Comparison of ENCODE assay signal across 8 cellular contexts in the genomic region with DNA sequence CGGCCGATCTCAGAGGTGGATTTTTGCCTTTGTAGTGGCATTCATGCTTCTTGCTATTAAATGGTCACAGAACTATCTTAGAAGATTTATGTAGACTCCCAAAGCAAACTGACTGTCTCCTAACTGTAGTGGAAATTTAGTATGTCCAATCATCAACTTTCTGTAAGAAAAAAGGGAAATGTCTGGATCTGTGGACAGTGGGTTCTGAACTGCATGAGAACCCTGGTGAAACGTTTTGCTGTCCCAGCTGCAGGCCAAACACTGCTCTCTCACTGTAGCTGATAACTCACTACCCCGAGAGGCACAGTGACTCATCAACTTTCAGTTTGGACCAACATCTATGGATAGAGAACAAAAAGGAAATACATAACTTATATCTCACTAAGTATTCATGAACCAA.
A peak's percentile ranks its signal among the peaks of the same experiment; 100 is the strongest.
DNase-seq lines count a peak whose midpoint lies in the region; ATAC-seq and TF ChIP-seq lines count a peak whose summit lies in the region.

No MANE protein-coding gene starts in this region.

- peak overlapping the region; percentile 98 for H3K27ac ChIP-seq in ACC112 (ENCODE audit: low read depth, low read length)

- ATAC-seq in GM18867 (IDR thresholded peaks at IDR 0.05; ENCODE audit: unreplicated experiment) = peak; percentile 64
- peak; percentile 65 for ATAC-seq in HG03159 (IDR thresholded peaks at IDR 0.05; ENCODE audit: unreplicated experiment)
- ATAC-seq in SK-N-SH treated with all-trans-retinoic acid at 6 μM for 48 hours = peak; percentile 95

- peak in 36 of 42 donors; percentile 20 to 84 (median 56) for DNase-seq in head of caudate nucleus
- DNase-seq in renal cortical epithelial cell (ENCODE audit: low read depth) = peak; percentile 67
- no peak for DNase-seq in retina
- DNase-seq in activated CD4-positive, alpha-beta T cell treated with anti-CD3 and anti-CD28 coated beads, Interleukin-2, amount 50 U/mL, for 1 hour = no peak

- no peaks in the 10 kb centered on the region for H3K79me2 ChIP-seq in ACC112 (ENCODE audit: control insufficient read depth, insufficient read depth, low read length, unreplicated experiment)

- no peaks in the 10 kb centered on the region for H3K27me3 ChIP-seq in ACC112 (ENCODE audit: insufficient read depth, low read length)

- peak overlapping the region; percentile 80 for H2AFZ ChIP-seq in ACC112 (ENCODE audit: low read length, unreplicated experiment)

- intact Hi-C loops in head of caudate nucleus (cut with DNase I) = no loop called here

- peaks cover 33% of the 10 kb centered on the region for H3K4me1 ChIP-seq in ACC112 (ENCODE audit: control insufficient read depth, insufficient read depth, low read length, unreplicated experiment)

- no peaks in the 10 kb centered on the region for H3K36me3 ChIP-seq in ACC112 (ENCODE audit: insufficient read depth, low read length)

- peak overlapping the region; percentile 70 for H3K4me3 ChIP-seq in ACC112 (ENCODE audit: low read depth, low read length)

TF ChIP-seq in SK-N-SH treated with all-trans-retinoic acid at 6 μM for 48 hours, 23 proteins besides CTCF, POLR2A, EP300 and RAD21:
- TF ChIP-seq CSRNP3 (CRISPR knock-in tag; IDR thresholded peaks at IDR 0.05) (no peak), ZFP30 (CRISPR knock-in tag; IDR thresholded peaks at IDR 0.05) (0 out of 2 replicates have a peak, but pooled peaks have one; percentile 26)

Comparison
In these comparisons a context has a peak if more than half of its experiments do, and no peak if none do; other contexts are left out.
1. DNase-seq: peak in head of caudate nucleus (36 of 42) and renal cortical epithelial cell (single experiment); none in retina (single experiment) and activated CD4-positive, alpha-beta T cell treated with anti-CD3 and anti-CD28 coated beads, Interleukin-2, amount 50 U/mL, for 1 hour (single experiment).
2. Peak in every context shown above with its lines, with median percentiles within 50 percentile points of each other: ATAC-seq.